Comparison of ENCODE assay signal across 8 cellular contexts in the genomic region with DNA sequence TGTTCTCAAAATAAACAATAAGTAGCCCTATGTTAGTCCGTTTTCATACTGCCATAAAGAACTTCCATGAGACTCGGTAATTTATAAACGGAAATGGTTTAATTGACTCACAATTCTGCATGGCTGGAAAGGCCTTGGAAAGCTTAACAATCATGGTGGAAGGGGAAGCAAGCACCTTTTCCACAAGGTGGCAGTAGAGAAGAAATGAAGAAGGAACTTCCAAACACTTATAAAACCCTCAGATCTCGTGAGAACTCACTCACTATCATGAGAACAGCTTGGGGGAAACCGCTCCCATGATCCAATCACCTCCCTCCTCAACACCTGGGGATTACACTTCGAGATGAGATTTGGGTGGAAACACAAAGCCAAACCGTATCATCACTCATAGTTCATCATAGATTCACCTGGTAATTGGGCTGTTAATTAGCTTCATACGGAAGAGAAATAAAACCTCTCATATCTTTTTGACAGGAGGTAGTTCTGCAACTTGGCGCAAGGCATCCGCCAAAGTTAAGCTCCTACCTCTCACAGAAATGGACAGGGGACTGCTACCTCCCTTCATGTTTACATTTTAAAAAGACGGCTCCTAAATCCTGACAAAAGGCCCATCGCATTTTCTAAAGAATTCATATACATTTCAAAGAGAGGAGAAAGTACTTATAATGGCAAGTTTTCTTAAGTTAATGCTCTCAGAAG. TPM values are rescaled to one million over a fixed set of nuclear protein-coding genes. Genes with fewer than 3 reads are reported as not detected.
DNase-seq lines count a peak whose midpoint lies in the region; ATAC-seq and TF ChIP-seq lines count a peak whose summit lies in the region.
"Had no signal": no experiment of that assay in that cellular context is flagged by ENCODE, and none has a peak within 500 bp of the region (broad histone marks: within the 10 kb centered on the region; RNA-seq: fewer than 3 reads in every experiment).

No MANE protein-coding gene starts in this region.

- no peak overlapping the region for H3K4me3 ChIP-seq in GM12864 (ENCODE audit: low read depth, low read length)
- H3K4me3 ChIP-seq in Karpas-422 (ENCODE audit: low read length) = no peak overlapping the region
- H3K4me3 ChIP-seq in mesendoderm (ENCODE audit: low read length) = peak overlapping the region; percentile 31

- no peak overlapping the region for H2AK5ac ChIP-seq in mesendoderm (ENCODE audit: low read length)

- H3K9me2 ChIP-seq in Karpas-422 (replicated peaks; ENCODE audit: insufficient read depth, low read length) = no peaks in the 10 kb centered on the region

- H3K27me3 ChIP-seq in Karpas-422 (ENCODE audit: low read length) (no peaks in the 10 kb centered on the region), mesendoderm (ENCODE audit: insufficient read depth, low read length, poor library complexity) (no peaks in the 10 kb centered on the region)

- H3K18ac ChIP-seq in mesendoderm (ENCODE audit: low read length) = no peak overlapping the region

- H3K9me3 ChIP-seq in Karpas-422 (ENCODE audit: low read length) = no peaks in the 10 kb centered on the region

- H3K56ac ChIP-seq in mesendoderm (ENCODE audit: low read length) = peak overlapping the region; percentile 62

- H3K27ac Mint-ChIP-seq in effector memory CD8-positive, alpha-beta T cell = no peak overlapping the region
- H3K27ac Mint-ChIP-seq: naive B cell had no signal

- WGBS in mesendoderm (ENCODE audit: extremely low coverage, insufficient coverage, low lambda C conversion rate) = no CpG with 5 or more reads among the region's 12 CpGs

- peak; percentile 51 for TF ChIP-seq CTCF in GM12864 (IDR thresholded peaks at IDR 0.05; ENCODE audit: low read depth, low read length, missing control alignments)

- H3K9me3 Mint-ChIP-seq in effector memory CD8-positive, alpha-beta T cell = peaks cover 4 to 7% of the 10 kb centered on the region in 2 donors

- H2BK120ac ChIP-seq in mesendoderm (ENCODE audit: low read depth, low read length) = no peak overlapping the region

- H2BK15ac ChIP-seq in mesendoderm (replicated peaks; ENCODE audit: low read depth) = no peak overlapping the region

- H4K8ac ChIP-seq in mesendoderm (ENCODE audit: low read depth, low read length) = no peak overlapping the region

- H4K5ac ChIP-seq in mesendoderm (ENCODE audit: low read length) = no peak overlapping the region

- H3K4me1 Mint-ChIP-seq in effector memory CD8-positive, alpha-beta T cell (ENCODE audit: low read depth in 2 of 2) = no peaks in the 10 kb centered on the region
- H3K4me1 Mint-ChIP-seq: naive B cell had no signal

- H3K4me1 ChIP-seq in Karpas-422 (ENCODE audit: low read length) (no peaks in the 10 kb centered on the region), mesendoderm (ENCODE audit: control insufficient read depth, low read depth, low read length) (no peaks in the 10 kb centered on the region)

- no peaks in the 10 kb centered on the region for H3K79me1 ChIP-seq in mesendoderm (ENCODE audit: low read length)

- no peaks in the 10 kb centered on the region for H3K36me3 ChIP-seq in Karpas-422 (ENCODE audit: insufficient read depth, low read length)
- no peaks in the 10 kb centered on the region for H3K36me3 ChIP-seq in mesendoderm (ENCODE audit: control insufficient read depth, insufficient read depth, low read length)

- H3K4ac ChIP-seq in mesendoderm (ENCODE audit: low read depth, low read length) = no peak overlapping the region

- H3K4me2 ChIP-seq in Karpas-422 (ENCODE audit: low read depth, low read length, poor library complexity, severe bottlenecking) (no peak overlapping the region), mesendoderm (ENCODE audit: low read length) (peak overlapping the region; percentile 39)

- ATAC-seq in GM21737 (IDR thresholded peaks at IDR 0.05; ENCODE audit: unreplicated experiment) = no peak
- ATAC-seq in effector memory CD8-positive, alpha-beta T cell (replicated peaks) = no peak

- no peaks in the 10 kb centered on the region for H4K20me1 ChIP-seq in Karpas-422 (ENCODE audit: insufficient read depth, low read depth, low read length)

- no peak overlapping the region for H2AFZ ChIP-seq in Karpas-422 (ENCODE audit: low read length)

- H3K9ac ChIP-seq in Karpas-422 (ENCODE audit: low read length) (no peak overlapping the region), mesendoderm (ENCODE audit: low read length) (peak overlapping the region; percentile 28)

- H3K4me3 Mint-ChIP-seq in effector memory CD8-positive, alpha-beta T cell = no peak overlapping the region
- H3K4me3 Mint-ChIP-seq: naive B cell had no signal

- H3K27me3 Mint-ChIP-seq in effector memory CD8-positive, alpha-beta T cell = no peaks in the 10 kb centered on the region
- H3K27me3 Mint-ChIP-seq: naive B cell had no signal

- H3K79me2 ChIP-seq in Karpas-422 (ENCODE audit: low read length) (no peaks in the 10 kb centered on the region), mesendoderm (ENCODE audit: control insufficient read depth, insufficient read depth, low read length) (no peaks in the 10 kb centered on the region)

- no peaks in the 10 kb centered on the region for H3K36me3 Mint-ChIP-seq in effector memory CD8-positive, alpha-beta T cell (ENCODE audit: insufficient read depth)
- H3K36me3 Mint-ChIP-seq: naive B cell had no signal

- H3K27ac ChIP-seq in Karpas-422 (ENCODE audit: low read length) (no peak overlapping the region), mesendoderm (ENCODE audit: low read depth, low read length) (no peak overlapping the region)

- H2BK5ac ChIP-seq in mesendoderm (ENCODE audit: low read length) = no peak overlapping the region

- H3K23ac ChIP-seq in mesendoderm (ENCODE audit: low read length) = no peak overlapping the region

- DNase-seq in GM12864 (ENCODE audit: low read depth) (peak; percentile 4), Karpas-422 (peak; percentile 63), amniotic epithelial cell (ENCODE audit: low read depth) (peak; percentile 61), mesendoderm (peak; percentile 90)
- DNase-seq in effector memory CD8-positive, alpha-beta T cell = no peak
- DNase-seq in stimulated activated naive CD4-positive, alpha-beta T cell treated with Interleukin-2 at 50 U/mL for 16 hours (lab: John Stamatoyannopoulos, UW) = no peak
- DNase-seq: naive B cell had no signal

RNA-seq across cellular contexts. Expression of a gene that starts 49.0 kb away (rescaled TPM):
- not detected in 2 replicates for total RNA-seq in Karpas-422 (2014; rRNA removed; shearing (Covaris generic); ENCODE audit: low replicate concordance)
- polyA plus RNA-seq in mesendoderm (2013, experiment 1 of 2) = 0.07 TPM
- 0.10 TPM for polyA plus RNA-seq in mesendoderm (2013, experiment 2 of 2)

Comparison
In these comparisons a context has a peak if more than half of its experiments do, and no peak if none do; other contexts are left out.
1. DNase-seq: peak in GM12864 (single experiment), Karpas-422 (single experiment), amniotic epithelial cell (single experiment) and mesendoderm (single experiment); none in effector memory CD8-positive, alpha-beta T cell (0 of 3) and stimulated activated naive CD4-positive, alpha-beta T cell treated with Interleukin-2 at 50 U/mL for 16 hours (single experiment).